In genomic region chr2:73862987-73863386, GRCh38 we compare ENCODE assay signal across 21 cellular contexts. TPM values are rescaled to one million over a fixed set of nuclear protein-coding genes. Genes with fewer than 3 reads are reported as not detected.
"Had no signal": no experiment of that assay in that cellular context is flagged by ENCODE, and none has a peak within 500 bp of the region (broad histone marks: within the 10 kb centered on the region; RNA-seq: fewer than 3 reads in every experiment).

No MANE protein-coding gene starts in this region.

- H3K4me3 ChIP-seq: ascending aorta, gastroesophageal sphincter, testis, vagina had no signal

- H3K9me3 Mint-ChIP-seq: activated CD4-positive, alpha-beta T cell treated with anti-CD3 and anti-CD28 coated beads, Interleukin-2, amount 10 ng/mL, durations not matched to agents 7 days and 5 days; activated CD8-positive, alpha-beta T cell treated with anti-CD3 and anti-CD28 coated beads for 36 hours; activated naive CD4-positive, alpha-beta T cell treated with anti-CD3 and anti-CD28 coated beads, Interleukin-2, amount 50 U/mL, for 72 hours; activated T-helper 17 cell treated with anti-CD3 and anti-CD28 coated beads, Interleukin-2, amount 50 U/mL, for 72 hours; naive B cell; neural crest cell; type B pancreatic cell had no signal

- H3K4me3 Mint-ChIP-seq: activated CD4-positive, alpha-beta T cell treated with anti-CD3 and anti-CD28 coated beads, Interleukin-2, amount 10 ng/mL, durations not matched to agents 7 days and 5 days; activated CD8-positive, alpha-beta memory T cell treated with anti-CD3 and anti-CD28 coated beads, Interleukin-2, amount 10 ng/mL, durations not matched to agents 7 days and 5 days; activated CD8-positive, alpha-beta T cell treated with anti-CD3 and anti-CD28 coated beads for 36 hours; activated T-helper 17 cell treated with anti-CD3 and anti-CD28 coated beads, Interleukin-2, amount 50 U/mL, for 72 hours; naive B cell; neural crest cell; type B pancreatic cell had no signal

- H3K27ac ChIP-seq: ascending aorta, gastroesophageal sphincter, testis, vagina, WERI-Rb-1 had no signal

- H3K27ac Mint-ChIP-seq: activated CD8-positive, alpha-beta memory T cell treated with anti-CD3 and anti-CD28 coated beads, Interleukin-2, amount 10 ng/mL, durations not matched to agents 7 days and 5 days; activated CD8-positive, alpha-beta T cell treated with anti-CD3 and anti-CD28 coated beads for 36 hours; activated naive CD4-positive, alpha-beta T cell treated with anti-CD3 and anti-CD28 coated beads, Interleukin-2, amount 50 U/mL, for 72 hours; activated T-helper 17 cell treated with anti-CD3 and anti-CD28 coated beads, Interleukin-2, amount 50 U/mL, for 72 hours; type B pancreatic cell had no signal

- H3K27me3 ChIP-seq: ascending aorta, gastroesophageal sphincter, testis, vagina had no signal

- DNase-seq: activated CD4-positive, alpha-beta T cell treated with anti-CD3 and anti-CD28 coated beads, Interleukin-2, amount 10 ng/mL, durations not matched to agents 7 days and 5 days; activated CD4-positive, CD25-positive, alpha-beta regulatory T cell treated with anti-CD3 and anti-CD28 coated beads, Interleukin-2, amount 50 U/mL, for 72 hours; activated CD8-positive, alpha-beta memory T cell treated with anti-CD3 and anti-CD28 coated beads, Interleukin-2, amount 10 ng/mL, durations not matched to agents 7 days and 5 days; activated CD8-positive, alpha-beta T cell treated with anti-CD3 and anti-CD28 coated beads for 36 hours; central memory CD4-positive, alpha-beta T cell; head of caudate nucleus; hypothalamus; mesenchymal stem cell; naive B cell; occipital lobe; stimulated activated CD4-positive, alpha-beta T cell treated with anti-CD3 and anti-CD28 coated beads, Interleukin-2, amount 100 ng/mL, for 48 hours; stimulated activated naive CD4-positive, alpha-beta T cell; testis; WERI-Rb-1 had no signal

- H3K27me3 Mint-ChIP-seq: activated CD4-positive, alpha-beta T cell treated with anti-CD3 and anti-CD28 coated beads, Interleukin-2, amount 10 ng/mL, durations not matched to agents 7 days and 5 days; activated CD8-positive, alpha-beta memory T cell treated with anti-CD3 and anti-CD28 coated beads, Interleukin-2, amount 10 ng/mL, durations not matched to agents 7 days and 5 days; activated CD8-positive, alpha-beta T cell treated with anti-CD3 and anti-CD28 coated beads for 36 hours; activated T-helper 17 cell treated with anti-CD3 and anti-CD28 coated beads, Interleukin-2, amount 50 U/mL, for 72 hours; naive B cell; type B pancreatic cell had no signal

- H3K9me3 ChIP-seq: ascending aorta, gastroesophageal sphincter, testis, vagina had no signal

- H3K4me1 ChIP-seq: ascending aorta, gastroesophageal sphincter, testis, vagina had no signal

- ATAC-seq: activated CD8-positive, alpha-beta memory T cell treated with anti-CD3 and anti-CD28 coated beads, Interleukin-2, amount 10 ng/mL, durations not matched to agents 7 days and 5 days; activated CD8-positive, alpha-beta T cell treated with anti-CD3 and anti-CD28 coated beads for 36 hours; activated naive CD4-positive, alpha-beta T cell treated with anti-CD3 and anti-CD28 coated beads, Interleukin-2, amount 50 U/mL, for 72 hours; activated T-helper 17 cell treated with anti-CD3 and anti-CD28 coated beads, Interleukin-2, amount 50 U/mL, for 72 hours; gastroesophageal sphincter had no signal

RNA-seq across cellular contexts. Expression of gene ACTG2, which starts 29.8 kb away (rescaled TPM):
- total RNA-seq: activated CD4-positive, alpha-beta T cell treated with anti-CD3 and anti-CD28 coated beads, Interleukin-2, amount 10 ng/mL, durations not matched to agents 7 days and 5 days; activated CD8-positive, alpha-beta memory T cell treated with anti-CD3 and anti-CD28 coated beads, Interleukin-2, amount 10 ng/mL, durations not matched to agents 7 days and 5 days; activated T-helper 17 cell treated with anti-CD3 and anti-CD28 coated beads, Interleukin-2, amount 50 U/mL, for 72 hours; neural crest cell had no signal
